In genomic region chr11:93519179-93519578, GRCh38 we compare ENCODE assay signal across 16 cellular contexts. TPM values are rescaled to one million over a fixed set of nuclear protein-coding genes. Genes with fewer than 3 reads are reported as not detected.
A peak's percentile ranks its signal among the peaks of the same experiment; 100 is the strongest.
DNase-seq lines count a peak whose midpoint lies in the region; ATAC-seq and TF ChIP-seq lines count a peak whose summit lies in the region.
"Had no signal": no experiment of that assay in that cellular context is flagged by ENCODE, and none has a peak within 500 bp of the region (broad histone marks: within the 10 kb centered on the region; RNA-seq: fewer than 3 reads in every experiment).

No MANE protein-coding gene starts in this region.

- H3K9me2 ChIP-seq in Loucy (replicated peaks; ENCODE audit: low read depth, low read length): no peaks in the 10 kb centered on the region

- H3K4me1 ChIP-seq in Loucy (ENCODE audit: insufficient read depth, low read length, poor library complexity, severe bottlenecking): peaks cover 62% of the 10 kb centered on the region
- H3K4me1 ChIP-seq: psoas muscle had no signal

- DNase-seq in DMS 273 treated with DMSO at 0.1 percent for 48 hours (lab: John Stamatoyannopoulos, UW) (peak; percentile 44), NCI-H345 (lab: John Stamatoyannopoulos, UW) (peak; percentile 56), mucosa of gallbladder (ENCODE audit: low spot score) (no peak), HUDEP-2 (lab: John Stamatoyannopoulos, UW; ENCODE audit: unreplicated experiment in 76 of 76) (no peak)
- DNase-seq in stimulated activated CD4-positive, alpha-beta T cell treated with anti-CD3 and anti-CD28 coated beads, Interleukin-2, amount 100 ng/mL, for 48 hours: no peak
- DNase-seq: activated gamma-delta T cell, anterior cingulate cortex, endodermal cell, islet precursor cell, PC-9, psoas muscle had no signal

- peak overlapping the region; percentile 29 for H3K4me2 ChIP-seq in Loucy (ENCODE audit: low read depth, low read length, poor library complexity, severe bottlenecking)
- H3K4me2 ChIP-seq: PC-9 had no signal

- no peak overlapping the region for H2AFZ ChIP-seq in Loucy (ENCODE audit: low read length)
- H2AFZ ChIP-seq: PC-9 had no signal

- no peak overlapping the region for H3K4me3 ChIP-seq in Loucy (ENCODE audit: low read length, poor library complexity, severe bottlenecking)
- H3K4me3 ChIP-seq: PC-9, psoas muscle had no signal

- peak overlapping the region; percentile 9 for H3K9ac ChIP-seq in Loucy (ENCODE audit: low read depth, low read length, poor library complexity, severe bottlenecking)

- no peak for TF ChIP-seq CTCF in Loucy (conservative IDR thresholded peaks at IDR 0.05; ENCODE audit: low read length)
- TF ChIP-seq CTCF in VCaP (conservative IDR thresholded peaks at IDR 0.05): no peak

- peak overlapping the region; percentile 69 for H3K27ac ChIP-seq in VCaP
- H3K27ac ChIP-seq: PC-9, psoas muscle had no signal

- H3K9me3 ChIP-seq in Loucy (ENCODE audit: insufficient read depth, low read depth, low read length): no peaks in the 10 kb centered on the region
- H3K9me3 ChIP-seq: psoas muscle had no signal

- H4K20me1 ChIP-seq in Loucy (ENCODE audit: insufficient read depth, low read length, poor library complexity, severe bottlenecking): peaks cover 4% of the 10 kb centered on the region

- no peaks in the 10 kb centered on the region for H3K36me3 ChIP-seq in Loucy (ENCODE audit: insufficient read depth, low read length)

- H3F3A ChIP-seq in Loucy (ENCODE audit: low read depth): no peaks in the 10 kb centered on the region; the same call in 1 of the 2 replicates

- H3K79me2 ChIP-seq in Loucy (ENCODE audit: insufficient read depth, low read length): peaks cover 48% of the 10 kb centered on the region

- no peaks in the 10 kb centered on the region for H3K27me3 ChIP-seq in Loucy (ENCODE audit: insufficient read depth, low read length, poor library complexity, severe bottlenecking)

- ATAC-seq in GM21717 (IDR thresholded peaks at IDR 0.05; ENCODE audit: unreplicated experiment): no peak
- ATAC-seq: HCT116; natural killer cell treated with Interleukin-12 subunit alpha and Interleukin-12 subunit beta and Interleukin-15 and Interleukin-18, amount 100 ng/mL, for 72 hours; psoas muscle had no signal

RNA-seq across cellular contexts. Expression of gene SMCO4, which starts 24.0 kb away (rescaled TPM):
- total RNA-seq in mucosa of gallbladder: 62.4 TPM

Comparison
In these comparisons a context has a peak if more than half of its experiments do, and no peak if none do; other contexts are left out.
1. DNase-seq: peak in DMS 273 treated with DMSO at 0.1 percent for 48 hours (single experiment) and NCI-H345 (single experiment); none in stimulated activated CD4-positive, alpha-beta T cell treated with anti-CD3 and anti-CD28 coated beads, Interleukin-2, amount 100 ng/mL, for 48 hours (0 of 2), mucosa of gallbladder (single experiment) and HUDEP-2 (0 of 76).